In genomic region chr12:63226792-63227463, GRCh38 we compare ENCODE assay signal across 27 cellular contexts.
DNase-seq lines count a peak whose midpoint lies in the region; ATAC-seq, FAIRE-seq and TF ChIP-seq lines count a peak whose summit lies in the region.
"Had no signal": no experiment of that assay in that cellular context is flagged by ENCODE, and none has a peak within 500 bp of the region (broad histone marks: within the 10 kb centered on the region; RNA-seq: fewer than 3 reads in every experiment).

No MANE protein-coding gene starts in this region.

- H3K36me3 ChIP-seq in right lobe of liver, result no peaks in the 10 kb centered on the region
- H3K36me3 ChIP-seq: BE2C, BLaER1 had no signal

- POLR2A ChIA-PET in A549 (lab: Yijun Ruan, JAX), result no interaction called here

- DNase-seq in DMS53 (lab: John Stamatoyannopoulos, UW) (peak; percentile 22), DMS53 treated with DMSO at 0.1 percent for 48 hours (lab: John Stamatoyannopoulos, UW; ENCODE audit: unreplicated experiment) (no peak), NCI-H748 (lab: John Stamatoyannopoulos, UW; ENCODE audit: unreplicated experiment) (peak; percentile 10), NCI-H748 treated with DMSO at 0.1 percent for 48 hours (lab: John Stamatoyannopoulos, UW) (no peak), A549 (ENCODE audit: low read depth in 1 of 2, low spot score in 1 of 2) (no peak), right lobe of liver (no peak)
- DNase-seq: ACHN; BE2C; C1 segment of cervical spinal cord; CD4-positive, alpha-beta memory T cell; CD4-positive, CD25-positive, alpha-beta regulatory T cell; CD8-positive, alpha-beta memory T cell; COR-L47; DMS 273 treated with DMSO at 0.1 percent for 48 hours; DMS153; DMS79; DND-41; EL; GDM1 had no signal

- no peak for TF ChIP-seq RAD21 in A549 (conservative IDR thresholded peaks at IDR 0.05 in 1 of 2, IDR thresholded peaks at IDR 0.05 in 1 of 2)

- H3K27ac ChIP-seq in A549, result no peak overlapping the region
- H3K27ac ChIP-seq in right lobe of liver, result peak overlapping the region; percentile 34 to 81 (median 70)
- H3K27ac ChIP-seq: 22Rv1, BLaER1 had no signal

- FAIRE-seq in A549 (lab: Jason Lieb, UNC), result peak; percentile 7
- FAIRE-seq: GM12878, GM12892, GM18507, GM19239 had no signal

- CTCF ChIA-PET in A549 (lab: Yijun Ruan, JAX), result no interaction called here

- H3K4me3 ChIP-seq in A549 (no peak overlapping the region), right lobe of liver (peak overlapping the region in 1 of 3 donors; percentile 1)
- H3K4me3 ChIP-seq: BLaER1, GM12878 had no signal

- TF ChIP-seq EP300 in A549 (IDR thresholded peaks at IDR 0.05), result no peak

- WGBS in A549 (ENCODE audit: missing lambda C conversion rate), result 26% methylated on average over 2 of the region's 2 CpGs
- WGBS in right lobe of liver (ENCODE audit: insufficient coverage, low coverage, low lambda C conversion rate, missing lambda C conversion rate), result 27% methylated on average over 2 of the region's 2 CpGs

- H3K27me3 ChIP-seq in right lobe of liver, result no peaks in the 10 kb centered on the region
- H3K27me3 ChIP-seq: BE2C, BLaER1 had no signal

- ATAC-seq in A549 (no peak), right lobe of liver (peak; percentile 64 to 80 (median 71)), GM19328 (IDR thresholded peaks at IDR 0.05; ENCODE audit: unreplicated experiment) (no peak), GM18519 (IDR thresholded peaks at IDR 0.05; ENCODE audit: low FRiP score, unreplicated experiment) (no peak)
- ATAC-seq: GM12878 had no signal

- no peak for TF ChIP-seq CTCF in A549 (IDR thresholded peaks at IDR 0.05)
- peak in 1 of 4 donors; percentile 2 for TF ChIP-seq CTCF in right lobe of liver (IDR thresholded peaks at IDR 0.05)

- no peaks in the 10 kb centered on the region for H3K9me3 ChIP-seq in A549
- no peaks in the 10 kb centered on the region for H3K9me3 ChIP-seq in right lobe of liver
- H3K9me3 ChIP-seq: BE2C, BLaER1 had no signal

- TF ChIP-seq POLR2A in A549 (IDR thresholded peaks at IDR 0.05; ENCODE audit: low read length) (no peak), right lobe of liver (IDR thresholded peaks at IDR 0.05) (no peak)

- H3K4me1 ChIP-seq in A549, result no peaks in the 10 kb centered on the region
- peaks cover 0 to 39% (median 3%) of the 10 kb centered on the region in 4 donors for H3K4me1 ChIP-seq in right lobe of liver
- H3K4me1 ChIP-seq: BE2C, BLaER1 had no signal

- intact Hi-C loops in right lobe of liver (cut with DNase I), result no loop called here

- no peak overlapping the region for H3K4me2 ChIP-seq in A549
- H3K4me2 ChIP-seq: BLaER1 had no signal

TF ChIP-seq in A549, 52 proteins besides CTCF, POLR2A, EP300 and RAD21:
- TF ChIP-seq, protein P1, sequence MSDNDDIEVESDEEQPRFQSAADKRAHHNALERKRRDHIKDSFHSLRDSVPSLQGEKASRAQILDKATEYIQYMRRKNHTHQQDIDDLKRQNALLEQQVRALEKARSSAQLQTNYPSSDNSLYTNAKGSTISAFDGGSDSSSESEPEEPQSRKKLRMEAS (IDR thresholded peaks at IDR 0.05), result no peak
- TF ChIP-seq CHD2 (IDR thresholded peaks at IDR 0.05; ENCODE audit: low read length, partially characterized antibody), result no peak

Comparison
In these comparisons a context has a peak if more than half of its experiments do, and no peak if none do; other contexts are left out.
1. DNase-seq: peak in DMS53 (single experiment) and NCI-H748 (single experiment); none in DMS53 treated with DMSO at 0.1 percent for 48 hours (single experiment), NCI-H748 treated with DMSO at 0.1 percent for 48 hours (single experiment), A549 (0 of 2) and right lobe of liver (0 of 3).
2. ATAC-seq: peak in right lobe of liver (4 of 4); none in A549 (0 of 2), GM19328 (single experiment) and GM18519 (single experiment).
3. H3K27ac ChIP-seq: peak in right lobe of liver (3 of 3); none in A549 (0 of 2).